ENCODE assay signal across 1 cellular context in genomic region chr12:124109760-124110159, GRCh38.
TF ChIP-seq lines count a peak whose summit lies in the region.

No MANE protein-coding gene starts in this region.

TF ChIP-seq in GM12878, 131 proteins besides CTCF, POLR2A, EP300 and RAD21 (continued from another document):
- TF ChIP-seq E2F4 (IDR thresholded peaks at IDR 0.05; ENCODE audit: low read depth, low read length) (no peak), MXI1 (IDR thresholded peaks at IDR 0.05; ENCODE audit: low read depth, low read length) (no peak), MEF2B (IDR thresholded peaks at IDR 0.05; ENCODE audit: partially characterized antibody, poor library complexity, severe bottlenecking) (no peak), FOXM1 (IDR thresholded peaks at IDR 0.05; ENCODE audit: low read depth, low read length) (no peak), PKNOX1 (IDR thresholded peaks at IDR 0.05) (no peak), ZBTB33 (IDR thresholded peaks at IDR 0.05) (no peak), SREBF2 (IDR thresholded peaks at IDR 0.05; ENCODE audit: low read length) (no peak), NR2F1 (conservative IDR thresholded peaks at IDR 0.05) (no peak), NR2C1 (IDR thresholded peaks at IDR 0.05) (no peak), SKIL (IDR thresholded peaks at IDR 0.05; ENCODE audit: low read depth, poor library complexity, severe bottlenecking) (no peak), GATAD2B (conservative IDR thresholded peaks at IDR 0.05; ENCODE audit: low read depth) (no peak), HDGF (IDR thresholded peaks at IDR 0.05) (no peak), IKZF2 (IDR thresholded peaks at IDR 0.05) (no peak), FOS (IDR thresholded peaks at IDR 0.05; ENCODE audit: borderline replicate concordance, extremely low read depth, insufficient read length) (peak; percentile 4), JUNB (IDR thresholded peaks at IDR 0.05) (no peak), ZNF24 (IDR thresholded peaks at IDR 0.05) (no peak), ATF7 (IDR thresholded peaks at IDR 0.05; ENCODE audit: low read depth) (no peak), IRF5 (IDR thresholded peaks at IDR 0.05; ENCODE audit: borderline replicate concordance) (no peak), ZBTB4 (CRISPR knock-in tag; IDR thresholded peaks at IDR 0.05) (no peak), BMI1 (IDR thresholded peaks at IDR 0.05; ENCODE audit: borderline replicate concordance) (no peak), MTA2 (IDR thresholded peaks at IDR 0.05; ENCODE audit: low read depth) (no peak), RUNX3 (IDR thresholded peaks at IDR 0.05; ENCODE audit: low read length) (no peak), RB1 (IDR thresholded peaks at IDR 0.05; ENCODE audit: borderline replicate concordance) (no peak), NFYA (IDR thresholded peaks at IDR 0.05; ENCODE audit: borderline replicate concordance, low read depth, low read length) (peak; percentile 70), YY1 (IDR thresholded peaks at IDR 0.05; ENCODE audit: low read depth, low read length) (no peak), PAX8 (IDR thresholded peaks at IDR 0.05) (no peak), SRF (IDR thresholded peaks at IDR 0.05; ENCODE audit: low read depth in 2 of 2, low read length in 2 of 2) (no peak), BRCA1 (IDR thresholded peaks at IDR 0.05; ENCODE audit: low read depth, low read length) (no peak), CEBPZ (IDR thresholded peaks at IDR 0.05; ENCODE audit: low read depth, low read length) (no peak), PRDM15 (CRISPR knock-in tag; IDR thresholded peaks at IDR 0.05) (no peak), BCL11A (IDR thresholded peaks at IDR 0.05; ENCODE audit: low read depth, low read length) (no peak), MTA3 (IDR thresholded peaks at IDR 0.05; ENCODE audit: borderline replicate concordance, low read length) (no peak), ZBTB40 (IDR thresholded peaks at IDR 0.05; ENCODE audit: borderline replicate concordance) (no peak), HCFC1 (IDR thresholded peaks at IDR 0.05; ENCODE audit: low read length) (peak; percentile 73)
